Comparison of ENCODE assay signal across 39 cellular contexts in the genomic region with DNA sequence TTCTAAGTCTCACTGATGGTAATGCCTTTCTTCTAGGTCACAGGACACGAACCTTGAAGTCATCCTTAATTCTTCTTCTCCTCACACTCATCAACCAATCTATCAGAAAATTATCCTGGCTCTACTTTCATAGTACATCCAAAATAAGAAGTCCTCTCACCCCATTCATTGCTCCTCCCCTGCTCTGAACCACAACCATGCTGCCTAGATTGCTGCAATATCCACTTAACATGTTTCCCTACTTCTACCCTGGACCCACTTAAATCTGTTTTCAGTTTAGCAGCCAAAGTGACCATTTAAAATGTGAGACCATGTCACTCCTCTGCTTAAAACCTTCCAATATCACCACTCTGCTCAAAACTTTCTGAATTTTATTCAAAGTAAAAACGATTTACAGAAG.
"Had no signal": no experiment of that assay in that cellular context is flagged by ENCODE, and none has a peak within 500 bp of the region (broad histone marks: within the 10 kb centered on the region; RNA-seq: fewer than 3 reads in every experiment).

No MANE protein-coding gene starts in this region.

- H3K4me1 Mint-ChIP-seq: activated naive CD4-positive, alpha-beta T cell treated with anti-CD3 and anti-CD28 coated beads, Interleukin-2, amount 10 ng/mL, durations not matched to agents 7 days and 5 days; activated naive CD4-positive, alpha-beta T cell treated with anti-CD3 and anti-CD28 coated beads, Interleukin-2, amount 50 U/mL, for 24 hours; activated naive CD8-positive, alpha-beta T cell treated with anti-CD3 and anti-CD28 coated beads for 36 hours; activated naive CD8-positive, alpha-beta T cell treated with anti-CD3 and anti-CD28 coated beads, Interleukin-2, amount 10 ng/mL, durations not matched to agents 7 days and 5 days; activated naive CD8-positive, alpha-beta T cell treated with anti-CD3 and anti-CD28 coated beads, Interleukin-2, amount 50 U/mL, for 24 hours; activated T-helper 17 cell treated with anti-CD3 and anti-CD28 coated beads, Interleukin-2, amount 50 U/mL, for 72 hours; central memory CD8-positive, alpha-beta T cell had no signal

- H3K27me3 Mint-ChIP-seq: activated naive CD4-positive, alpha-beta T cell treated with anti-CD3 and anti-CD28 coated beads, Interleukin-2, amount 10 ng/mL, durations not matched to agents 7 days and 5 days; activated naive CD4-positive, alpha-beta T cell treated with anti-CD3 and anti-CD28 coated beads, Interleukin-2, amount 50 U/mL, for 24 hours; activated naive CD8-positive, alpha-beta T cell; activated naive CD8-positive, alpha-beta T cell treated with anti-CD3 and anti-CD28 coated beads for 36 hours; activated naive CD8-positive, alpha-beta T cell treated with anti-CD3 and anti-CD28 coated beads, Interleukin-2, amount 10 ng/mL, durations not matched to agents 7 days and 5 days; activated naive CD8-positive, alpha-beta T cell treated with anti-CD3 and anti-CD28 coated beads, Interleukin-2, amount 50 U/mL, for 24 hours; activated T-cell treated with anti-CD3 and anti-CD28 coated beads, Interleukin-2, amount 50 U/mL, for 24 hours; activated T-helper 17 cell treated with anti-CD3 and anti-CD28 coated beads, Interleukin-2, amount 50 U/mL, for 72 hours; brain; central memory CD8-positive, alpha-beta T cell had no signal

- H3K4me3 Mint-ChIP-seq: activated naive CD4-positive, alpha-beta T cell treated with anti-CD3 and anti-CD28 coated beads for 36 hours; activated naive CD4-positive, alpha-beta T cell treated with anti-CD3 and anti-CD28 coated beads, Interleukin-2, amount 10 ng/mL, durations not matched to agents 7 days and 5 days; activated naive CD4-positive, alpha-beta T cell treated with anti-CD3 and anti-CD28 coated beads, Interleukin-2, amount 50 U/mL, for 24 hours; activated naive CD8-positive, alpha-beta T cell; activated naive CD8-positive, alpha-beta T cell treated with anti-CD3 and anti-CD28 coated beads for 36 hours; activated naive CD8-positive, alpha-beta T cell treated with anti-CD3 and anti-CD28 coated beads, Interleukin-2, amount 10 ng/mL, durations not matched to agents 7 days and 5 days; activated naive CD8-positive, alpha-beta T cell treated with anti-CD3 and anti-CD28 coated beads, Interleukin-2, amount 50 U/mL, for 24 hours; activated T-cell treated with anti-CD3 and anti-CD28 coated beads, Interleukin-2, amount 50 U/mL, for 24 hours; activated T-cell treated with anti-CD3 and anti-CD28 coated beads, Interleukin-2, amount 50 U/mL, for 4 hours; activated T-cell treated with anti-CD3 and anti-CD28 coated beads, Interleukin-2, amount 50 U/mL, for 72 hours; activated T-helper 1 cell treated with anti-CD3 and anti-CD28 coated beads, Interleukin-12 subunit alpha, Interleukin-12 subunit beta, Interleukin-2, Interleukin-4 antibody, amounts not matched to agents 30 ng/mL and 10 ng/mL and 1 ng/mL, durations not matched to agents 14 hours and 24 hours and 36 hours; activated T-helper 17 cell treated with anti-CD3 and anti-CD28 coated beads, Interleukin-2, amount 50 U/mL, for 72 hours; brain; central memory CD8-positive, alpha-beta T cell had no signal

- H3K27ac ChIP-seq: adrenal gland, ascending aorta, body of pancreas, brain microvascular endothelial cell, breast epithelium, cardiac muscle cell had no signal

- H3K9me3 ChIP-seq: adrenal gland, body of pancreas, breast epithelium had no signal

- H3K36me3 Mint-ChIP-seq: activated naive CD4-positive, alpha-beta T cell treated with anti-CD3 and anti-CD28 coated beads, Interleukin-2, amount 10 ng/mL, durations not matched to agents 7 days and 5 days; activated naive CD4-positive, alpha-beta T cell treated with anti-CD3 and anti-CD28 coated beads, Interleukin-2, amount 50 U/mL, for 24 hours; activated naive CD8-positive, alpha-beta T cell; activated naive CD8-positive, alpha-beta T cell treated with anti-CD3 and anti-CD28 coated beads for 36 hours; activated naive CD8-positive, alpha-beta T cell treated with anti-CD3 and anti-CD28 coated beads, Interleukin-2, amount 10 ng/mL, durations not matched to agents 7 days and 5 days had no signal

- H3K27me3 ChIP-seq: adrenal gland, ascending aorta, body of pancreas, brain microvascular endothelial cell, breast epithelium, cardiac muscle cell had no signal

- ATAC-seq: activated naive CD4-positive, alpha-beta T cell treated with anti-CD3 and anti-CD28 coated beads, Interleukin-2, amount 50 U/mL, for 72 hours; activated naive CD8-positive, alpha-beta T cell treated with anti-CD3 and anti-CD28 coated beads, Interleukin-2, amount 50 U/mL, for 24 hours; activated T-cell treated with anti-CD3 and anti-CD28 coated beads, Interleukin-2, amount 50 U/mL, for 4 hours; activated T-cell treated with anti-CD3 and anti-CD28 coated beads, Interleukin-2, amount 50 U/mL, for 72 hours; activated T-helper 17 cell treated with anti-CD3 and anti-CD28 coated beads, Interleukin-2, amount 50 U/mL, for 72 hours; body of pancreas had no signal

- H3K4me3 ChIP-seq: adrenal gland, ascending aorta, body of pancreas, breast epithelium, cardiac muscle cell had no signal

- H3K4me1 ChIP-seq: adrenal gland, ascending aorta, breast epithelium had no signal

- H3K36me3 ChIP-seq: adrenal gland, ascending aorta, brain microvascular endothelial cell, breast epithelium, cardiac muscle cell had no signal

- H3K27ac Mint-ChIP-seq: activated naive CD4-positive, alpha-beta T cell treated with anti-CD3 and anti-CD28 coated beads for 36 hours; activated naive CD4-positive, alpha-beta T cell treated with anti-CD3 and anti-CD28 coated beads, Interleukin-2, amount 10 ng/mL, durations not matched to agents 7 days and 5 days; activated naive CD4-positive, alpha-beta T cell treated with anti-CD3 and anti-CD28 coated beads, Interleukin-2, amount 50 U/mL, for 24 hours; activated naive CD4-positive, alpha-beta T cell treated with anti-CD3 and anti-CD28 coated beads, Interleukin-2, amount 50 U/mL, for 72 hours; activated naive CD8-positive, alpha-beta T cell; activated naive CD8-positive, alpha-beta T cell treated with anti-CD3 and anti-CD28 coated beads for 36 hours; activated naive CD8-positive, alpha-beta T cell treated with anti-CD3 and anti-CD28 coated beads, Interleukin-2, amount 10 ng/mL, durations not matched to agents 7 days and 5 days; activated naive CD8-positive, alpha-beta T cell treated with anti-CD3 and anti-CD28 coated beads, Interleukin-2, amount 50 U/mL, for 24 hours; activated T-cell treated with anti-CD3 and anti-CD28 coated beads, Interleukin-2, amount 50 U/mL, for 24 hours; activated T-cell treated with anti-CD3 and anti-CD28 coated beads, Interleukin-2, amount 50 U/mL, for 72 hours; activated T-helper 1 cell treated with anti-CD3 and anti-CD28 coated beads, Interleukin-12 subunit alpha, Interleukin-12 subunit beta, Interleukin-2, Interleukin-4 antibody, amounts not matched to agents 30 ng/mL and 10 ng/mL and 1 ng/mL, durations not matched to agents 14 hours and 24 hours and 36 hours; activated T-helper 17 cell treated with anti-CD3 and anti-CD28 coated beads, Interleukin-2, amount 50 U/mL, for 72 hours; activated T-helper 2 cell treated with anti-CD3 and anti-CD28 coated beads, Interferon-gamma antibody, Interleukin-2, Interleukin-4, amounts not matched to agents 10 μg/mL and 5 μg/mL and 100 μg/mL, durations not matched to agents 14 hours and 24 hours and 36 hours; brain had no signal

- DNase-seq: activated effector memory CD4-positive, alpha-beta T cell treated with anti-CD3 and anti-CD28 coated beads, Interleukin-2, amount 50 U/mL, for 16 hours; activated effector memory CD4-positive, alpha-beta T cell treated with Interleukin-2 at 50 U/mL for 16 hours; activated gamma-delta T cell; activated gamma-delta T cell treated with Interleukin-2 at 50 U/mL for 16 hours; activated naive CD4-positive, alpha-beta T cell; activated naive CD4-positive, alpha-beta T cell treated with anti-CD3 and anti-CD28 coated beads for 36 hours; activated naive CD4-positive, alpha-beta T cell treated with anti-CD3 and anti-CD28 coated beads, Interleukin-2, amount 10 ng/mL, durations not matched to agents 7 days and 5 days; activated naive CD4-positive, alpha-beta T cell treated with anti-CD3 and anti-CD28 coated beads, Interleukin-2, amount 50 U/mL, for 16 hours; activated naive CD4-positive, alpha-beta T cell treated with Interleukin-2 at 50 U/mL for 16 hours; activated naive CD8-positive, alpha-beta T cell treated with anti-CD3 and anti-CD28 coated beads for 36 hours; activated naive CD8-positive, alpha-beta T cell treated with anti-CD3 and anti-CD28 coated beads, Interleukin-2, amount 10 ng/mL, durations not matched to agents 7 days and 5 days; activated naive CD8-positive, alpha-beta T cell treated with anti-CD3 and anti-CD28 coated beads, Interleukin-2, amount 50 U/mL, for 24 hours; activated T-cell treated with anti-CD3 and anti-CD28 coated beads for 4 hours; activated T-cell treated with anti-CD3 and anti-CD28 coated beads, Interleukin-2, amount 50 U/mL, for 1 hour; activated T-cell treated with anti-CD3 and anti-CD28 coated beads, Interleukin-2, amount 50 U/mL, for 24 hours; activated T-cell treated with anti-CD3 and anti-CD28 coated beads, Interleukin-2, amount 50 U/mL, for 4 hours; activated T-cell treated with anti-CD3 and anti-CD28 coated beads, Interleukin-2, amount 50 U/mL, for 48 hours; activated T-cell treated with anti-CD3 and anti-CD28 coated beads, Interleukin-2, amount 50 U/mL, for 72 hours; adrenal gland; amniotic stem cell; amygdala; anterior cingulate cortex; aorta; body of pancreas; brain microvascular endothelial cell; caudate nucleus; central memory CD4-positive, alpha-beta T cell; cerebellar nuclear complex had no signal
